In genomic region chr16:69814561-69814960, GRCh38 we compare ENCODE assay signal across 1 cellular context.
TF ChIP-seq lines count a peak whose summit lies in the region.

No MANE protein-coding gene starts in this region.

TF ChIP-seq in HepG2, 621 proteins besides CTCF, POLR2A, EP300 and RAD21 (continued from another document and continues in another):
- TF ChIP-seq ZHX2 (IDR thresholded peaks at IDR 0.05; ENCODE audit: low read depth) = no peak
- no peak for TF ChIP-seq ZHX2 (CRISPR knock-in tag; IDR thresholded peaks at IDR 0.05; ENCODE audit: borderline replicate concordance)
- TF ChIP-seq ZC3H4 (CRISPR knock-in tag; IDR thresholded peaks at IDR 0.05; ENCODE audit: borderline replicate concordance) = no peak
- TF ChIP-seq PITX1 (CRISPR knock-in tag; IDR thresholded peaks at IDR 0.05) = no peak
- TF ChIP-seq HNF4G (IDR thresholded peaks at IDR 0.05; ENCODE audit: borderline replicate concordance, low read depth, low read length) = peak; percentile 28; the same call in 1 of the 2 replicates
- no peak for TF ChIP-seq HNF4G (CRISPR knock-in tag; IDR thresholded peaks at IDR 0.05; ENCODE audit: borderline replicate concordance, low read depth)
- TF ChIP-seq ZBED4 (CRISPR knock-in tag; IDR thresholded peaks at IDR 0.05; ENCODE audit: borderline replicate concordance) = no peak
- TF ChIP-seq SIN3B (IDR thresholded peaks at IDR 0.05; ENCODE audit: low read length) = no peak
- no peak for TF ChIP-seq THYN1 (CRISPR knock-in tag; IDR thresholded peaks at IDR 0.05; ENCODE audit: borderline replicate concordance, low read depth)
- TF ChIP-seq HNRNPL (IDR thresholded peaks at IDR 0.05; ENCODE audit: low read depth, low read length) = no peak
- no peak for TF ChIP-seq ZSCAN20 (CRISPR knock-in tag; IDR thresholded peaks at IDR 0.05; ENCODE audit: borderline replicate concordance)
- TF ChIP-seq ZNF891 (CRISPR knock-in tag; IDR thresholded peaks at IDR 0.05) = no peak
- TF ChIP-seq NCOA2 (CRISPR knock-in tag; IDR thresholded peaks at IDR 0.05) = peak; percentile 66
- TF ChIP-seq ZNF782 (CRISPR knock-in tag; IDR thresholded peaks at IDR 0.05; ENCODE audit: borderline replicate concordance) = no peak
- TF ChIP-seq NFKB2 (CRISPR knock-in tag; IDR thresholded peaks at IDR 0.05; ENCODE audit: borderline replicate concordance) = no peak
- no peak for TF ChIP-seq ZMAT5 (CRISPR knock-in tag; IDR thresholded peaks at IDR 0.05; ENCODE audit: borderline replicate concordance, low read depth)
- TF ChIP-seq ARID3A (IDR thresholded peaks at IDR 0.05; ENCODE audit: low read depth, low read length) = no peak
- TF ChIP-seq CCDC6 (CRISPR knock-in tag; IDR thresholded peaks at IDR 0.05) = no peak
- no peak for TF ChIP-seq ZNF570 (CRISPR knock-in tag; IDR thresholded peaks at IDR 0.05; ENCODE audit: borderline replicate concordance)
- TF ChIP-seq ZNF609 (CRISPR knock-in tag; IDR thresholded peaks at IDR 0.05; ENCODE audit: borderline replicate concordance) = no peak
- no peak for TF ChIP-seq BRCA1 (CRISPR knock-in tag; IDR thresholded peaks at IDR 0.05)
- no peak for TF ChIP-seq NR3C1 (CRISPR knock-in tag; IDR thresholded peaks at IDR 0.05)
- no peak for TF ChIP-seq RBM39 (IDR thresholded peaks at IDR 0.05; ENCODE audit: low read depth, low read length, poor library complexity, severe bottlenecking)
- TF ChIP-seq PHF21A (CRISPR knock-in tag; IDR thresholded peaks at IDR 0.05) = peak; percentile 62; the same call in 1 of the 2 replicates
- no peak for TF ChIP-seq JUN (CRISPR knock-in tag; IDR thresholded peaks at IDR 0.05)
- TF ChIP-seq SRSF9 (IDR thresholded peaks at IDR 0.05; ENCODE audit: borderline replicate concordance, insufficient read depth, low read depth, low read length, poor library complexity, severe bottlenecking) = no peak
- TF ChIP-seq PRMT3 (CRISPR knock-in tag; IDR thresholded peaks at IDR 0.05; ENCODE audit: borderline replicate concordance, low read depth) = no peak
- no peak for TF ChIP-seq ZNF326 (CRISPR knock-in tag; IDR thresholded peaks at IDR 0.05; ENCODE audit: borderline replicate concordance)
- peak; percentile 18; the same call in 1 of the 2 replicates for TF ChIP-seq ZNF230 (CRISPR knock-in tag; IDR thresholded peaks at IDR 0.05)
- 0 out of 2 replicates have a peak, but pooled peaks have one; percentile 43 for TF ChIP-seq SOX5 (CRISPR knock-in tag; IDR thresholded peaks at IDR 0.05; ENCODE audit: borderline replicate concordance)
- TF ChIP-seq ZNF142 (CRISPR knock-in tag; IDR thresholded peaks at IDR 0.05) = no peak
- no peak for TF ChIP-seq ZSCAN25 (CRISPR knock-in tag; IDR thresholded peaks at IDR 0.05)
- 0 out of 2 replicates have a peak, but pooled peaks have one; percentile 31 for TF ChIP-seq THRA (CRISPR knock-in tag; IDR thresholded peaks at IDR 0.05; ENCODE audit: borderline replicate concordance)
